20 cellular contexts compared by ENCODE assay signal in the genomic region with DNA sequence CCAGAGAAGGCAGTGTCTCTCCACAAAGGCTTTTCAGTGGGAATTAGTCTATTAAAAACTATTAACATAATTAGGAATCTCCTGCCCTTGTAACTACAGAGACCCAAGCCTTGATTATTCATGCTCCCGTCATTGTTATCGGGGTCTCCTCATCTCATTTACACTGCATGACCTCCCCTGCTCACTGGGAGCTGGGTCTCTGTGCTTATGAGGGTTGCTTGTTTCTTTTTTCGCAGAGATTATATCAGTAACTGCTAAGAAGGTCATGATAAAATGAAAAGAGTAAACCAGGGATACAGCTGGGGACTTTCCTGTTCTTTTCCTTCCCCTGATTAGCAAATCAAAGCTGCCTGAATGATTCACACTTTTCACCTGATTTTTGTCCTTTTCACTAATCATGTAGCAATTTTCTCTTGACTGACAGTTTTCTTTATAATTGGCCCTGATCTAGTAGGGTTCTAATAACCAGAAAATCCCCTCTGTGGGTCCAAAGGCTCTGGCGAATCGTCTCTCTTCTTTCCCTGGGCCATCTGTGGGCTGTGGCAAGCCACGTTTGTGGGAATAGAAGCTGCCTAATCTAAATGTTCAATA.
"Had no signal": no experiment of that assay in that cellular context is flagged by ENCODE, and none has a peak within 500 bp of the region (broad histone marks: within the 10 kb centered on the region; RNA-seq: fewer than 3 reads in every experiment).

No MANE protein-coding gene starts in this region.

- H3K4me3 ChIP-seq: colonic mucosa, heart right ventricle, spleen, thoracic aorta, transverse colon had no signal

- H3K9me3 ChIP-seq: colonic mucosa, heart right ventricle, neutrophil, thoracic aorta, transverse colon had no signal

- H3K27ac Mint-ChIP-seq: naive thymus-derived CD4-positive, alpha-beta T cell; nephron progenitor cell; stimulated activated naive B cell treated with anti-CD40 and anti-IgM and Interleukin-4, amounts not matched to agents 10 μg/mL and 1 μg/mL and 100 μg/mL, for 72 hours; stimulated activated naive CD8-positive, alpha-beta T cell treated with anti-CD3 and anti-CD28 coated beads, Interleukin-15, amount 100 ng/mL, for 72 hours had no signal

- H3K36me3 Mint-ChIP-seq: stimulated activated naive B cell treated with anti-CD40 and anti-IgM and Interleukin-4, amounts not matched to agents 10 μg/mL and 1 μg/mL and 100 μg/mL, for 72 hours had no signal

- H3K36me3 ChIP-seq: colonic mucosa, heart right ventricle, neutrophil, spleen, thoracic aorta, transverse colon had no signal

- H3K9me3 Mint-ChIP-seq: nephron progenitor cell had no signal

- FAIRE-seq: islet of Langerhans had no signal

- DNase-seq: colonic mucosa; dermis blood vessel endothelial cell; foreskin melanocyte; heart right ventricle; hypothalamus; kidney glomerular epithelial cell; naive thymus-derived CD4-positive, alpha-beta T cell; nephron progenitor cell; posterior cingulate gyrus; spleen; stimulated activated CD4-positive, alpha-beta T cell treated with anti-CD3 and anti-CD28 coated beads, Interleukin-15, amount 100 ng/mL, for 24 hours; stimulated activated CD4-positive, alpha-beta T cell treated with anti-CD3 and anti-CD28 coated beads, Interleukin-2, amount 100 ng/mL, for 24 hours; stimulated activated CD4-positive, alpha-beta T cell treated with anti-CD3 and anti-CD28 coated beads, Interleukin-4, amount 100 ng/mL, for 4 hours; stimulated activated naive B cell treated with anti-CD40 and anti-IgM and Interleukin-4, amounts not matched to agents 10 μg/mL and 1 μg/mL and 100 μg/mL, for 72 hours; stimulated activated naive CD8-positive, alpha-beta T cell treated with anti-CD3 and anti-CD28 coated beads, Interleukin-15, amount 100 ng/mL, for 72 hours; transverse colon had no signal

- H3K4me3 Mint-ChIP-seq: nephron progenitor cell; stimulated activated naive B cell treated with anti-CD40 and anti-IgM and Interleukin-4, amounts not matched to agents 10 μg/mL and 1 μg/mL and 100 μg/mL, for 72 hours; stimulated activated naive CD8-positive, alpha-beta T cell treated with anti-CD3 and anti-CD28 coated beads, Interleukin-15, amount 100 ng/mL, for 72 hours had no signal

- H3K27ac ChIP-seq: colonic mucosa, heart right ventricle, neutrophil, spleen, thoracic aorta, transverse colon had no signal

- ATAC-seq: heart right ventricle; naive thymus-derived CD4-positive, alpha-beta T cell; sciatic nerve; stimulated activated naive B cell treated with anti-CD40 and anti-IgM and Interleukin-4, amounts not matched to agents 10 μg/mL and 1 μg/mL and 100 μg/mL, for 72 hours; stimulated activated naive CD8-positive, alpha-beta T cell treated with anti-CD3 and anti-CD28 coated beads, Interleukin-15, amount 100 ng/mL, for 72 hours had no signal
